In genomic region chr14:67785270-67786109, GRCh38 we compare ENCODE assay signal across 32 cellular contexts.
"Had no signal": no experiment of that assay in that cellular context is flagged by ENCODE, and none has a peak within 500 bp of the region (broad histone marks: within the 10 kb centered on the region; RNA-seq: fewer than 3 reads in every experiment).

No MANE protein-coding gene starts in this region.

- H3K27ac ChIP-seq: Peyer's patch, WERI-Rb-1 had no signal

- H3K27ac Mint-ChIP-seq: activated CD4-positive, alpha-beta T cell treated with anti-CD3 and anti-CD28 coated beads, Interleukin-2, amount 10 ng/mL, durations not matched to agents 24 days and 14 days; activated CD8-positive, alpha-beta T cell treated with anti-CD3 and anti-CD28 coated beads, Interleukin-2, amount 10 ng/mL, durations not matched to agents 7 days and 5 days; activated naive CD4-positive, alpha-beta T cell treated with anti-CD3 and anti-CD28 coated beads, Interleukin-2, amount 10 ng/mL, durations not matched to agents 7 days and 5 days; activated naive CD8-positive, alpha-beta T cell; activated naive CD8-positive, alpha-beta T cell treated with anti-CD3 and anti-CD28 coated beads, Interleukin-2, amount 50 U/mL, for 24 hours; brain had no signal

- H3K9me3 Mint-ChIP-seq: activated CD4-positive, alpha-beta T cell treated with anti-CD3 and anti-CD28 coated beads, Interleukin-2, amount 10 ng/mL, durations not matched to agents 24 days and 14 days; activated naive CD4-positive, alpha-beta T cell treated with anti-CD3 and anti-CD28 coated beads, Interleukin-2, amount 10 ng/mL, durations not matched to agents 7 days and 5 days; activated naive CD8-positive, alpha-beta T cell treated with anti-CD3 and anti-CD28 coated beads, Interleukin-2, amount 50 U/mL, for 24 hours; brain had no signal

- H3K4me3 ChIP-seq: MG63, Peyer's patch had no signal

- H3K27me3 ChIP-seq: MG63, Peyer's patch had no signal

- H3K9me3 ChIP-seq: MG63, Peyer's patch had no signal

- DNase-seq: activated CD4-positive, alpha-beta T cell treated with anti-CD3 and anti-CD28 coated beads, Interleukin-2, amount 10 ng/mL, durations not matched to agents 24 days and 14 days; activated CD4-positive, alpha-beta T cell treated with anti-CD3 and anti-CD28 coated beads, Interleukin-2, amount 50 U/mL, for 48 hours; activated CD4-positive, CD25-positive, alpha-beta regulatory T cell; activated CD8-positive, alpha-beta memory T cell treated with anti-CD3 and anti-CD28 coated beads, Interleukin-2, amount 50 U/mL, for 48 hours; activated CD8-positive, alpha-beta T cell treated with anti-CD3 and anti-CD28 coated beads, Interleukin-2, amount 10 ng/mL, durations not matched to agents 7 days and 5 days; activated effector memory CD4-positive, alpha-beta T cell treated with Interleukin-2 at 50 U/mL for 16 hours; activated naive CD4-positive, alpha-beta T cell treated with anti-CD3 and anti-CD28 coated beads, Interleukin-2, amount 10 ng/mL, durations not matched to agents 7 days and 5 days; activated naive CD8-positive, alpha-beta T cell treated with anti-CD3 and anti-CD28 coated beads, Interleukin-2, amount 50 U/mL, for 24 hours; activated T-cell treated with anti-CD3 and anti-CD28 coated beads, Interleukin-2, amount 50 U/mL, for 48 hours; anterior cingulate cortex; Kasumi-1; KG1; MG63; NCI-H1048; NCI-H1105 treated with DMSO at 0.1 percent for 48 hours; NCI-H1436; NCI-H1694; NCI-H1930; NCI-H2081 treated with DMSO at 0.1 percent for 48 hours; NCI-H345; NCI-H524 treated with DMSO at 0.1 percent for 48 hours; PC-3; Peyer's patch; RPMI8226; SW 1271; T-helper 1 cell; T-helper 2 cell; T-helper 9 cell; WERI-Rb-1 had no signal

- H3K4me1 Mint-ChIP-seq: activated CD4-positive, alpha-beta T cell treated with anti-CD3 and anti-CD28 coated beads, Interleukin-2, amount 10 ng/mL, durations not matched to agents 24 days and 14 days; activated naive CD4-positive, alpha-beta T cell treated with anti-CD3 and anti-CD28 coated beads, Interleukin-2, amount 10 ng/mL, durations not matched to agents 7 days and 5 days; brain had no signal

- H3K4me3 Mint-ChIP-seq: activated CD4-positive, alpha-beta T cell treated with anti-CD3 and anti-CD28 coated beads, Interleukin-2, amount 10 ng/mL, durations not matched to agents 24 days and 14 days; activated CD8-positive, alpha-beta T cell treated with anti-CD3 and anti-CD28 coated beads, Interleukin-2, amount 10 ng/mL, durations not matched to agents 7 days and 5 days; activated naive CD4-positive, alpha-beta T cell treated with anti-CD3 and anti-CD28 coated beads, Interleukin-2, amount 10 ng/mL, durations not matched to agents 7 days and 5 days; activated naive CD8-positive, alpha-beta T cell; activated naive CD8-positive, alpha-beta T cell treated with anti-CD3 and anti-CD28 coated beads, Interleukin-2, amount 50 U/mL, for 24 hours; brain had no signal

- H3K4me1 ChIP-seq: Peyer's patch had no signal

- ATAC-seq: activated naive CD8-positive, alpha-beta T cell treated with anti-CD3 and anti-CD28 coated beads, Interleukin-2, amount 50 U/mL, for 24 hours; PC-3 had no signal

- H3K36me3 ChIP-seq: MG63 had no signal

- FAIRE-seq: bronchial epithelial cell had no signal

- H3K27me3 Mint-ChIP-seq: activated CD4-positive, alpha-beta T cell treated with anti-CD3 and anti-CD28 coated beads, Interleukin-2, amount 10 ng/mL, durations not matched to agents 24 days and 14 days; activated naive CD4-positive, alpha-beta T cell treated with anti-CD3 and anti-CD28 coated beads, Interleukin-2, amount 10 ng/mL, durations not matched to agents 7 days and 5 days; activated naive CD8-positive, alpha-beta T cell; activated naive CD8-positive, alpha-beta T cell treated with anti-CD3 and anti-CD28 coated beads, Interleukin-2, amount 50 U/mL, for 24 hours; brain had no signal
